23 cellular contexts compared by ENCODE assay signal in the genomic region with DNA sequence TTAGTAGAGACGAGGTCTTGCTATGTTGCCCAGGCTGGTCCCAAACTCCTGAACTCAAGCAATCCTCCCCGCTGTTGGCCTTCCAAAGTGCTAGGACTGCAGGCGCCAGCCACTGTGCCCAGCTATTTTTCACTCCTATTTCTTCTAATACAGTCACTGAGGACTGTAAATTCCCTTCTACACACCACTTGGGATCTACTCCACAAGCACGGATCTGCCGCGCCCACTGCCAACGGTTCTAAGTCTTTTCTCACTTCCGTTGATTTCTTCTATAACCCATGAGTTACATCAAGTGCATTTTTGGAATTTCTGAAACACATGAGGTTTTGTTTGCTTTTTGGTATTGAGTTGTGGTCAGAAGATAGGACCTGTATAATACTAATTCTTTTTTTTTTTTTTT.
"Had no signal": no experiment of that assay in that cellular context is flagged by ENCODE, and none has a peak within 500 bp of the region (broad histone marks: within the 10 kb centered on the region; RNA-seq: fewer than 3 reads in every experiment).

No MANE protein-coding gene starts in this region.

- H3K9me3 ChIP-seq: testis, tibial artery had no signal

- H3K4me3 ChIP-seq: coronary artery, esophagus muscularis mucosa, neural progenitor cell, testis, tibial artery, uterus had no signal

- H3K36me3 ChIP-seq: esophagus muscularis mucosa, neural progenitor cell, tibial artery, uterus had no signal

- ATAC-seq: naive thymus-derived CD4-positive, alpha-beta T cell; sciatic nerve; stimulated activated effector memory CD8-positive, alpha-beta T cell treated with anti-CD3 and anti-CD28 coated beads, Interleukin-12 subunit alpha, Interleukin-12 subunit beta, amount 100 ng/mL, for 72 hours had no signal

- H3K27ac ChIP-seq: coronary artery, esophagus muscularis mucosa, neural progenitor cell, parathyroid adenoma, testis, tibial artery, uterus had no signal

- H3K4me1 ChIP-seq: esophagus muscularis mucosa, neural progenitor cell, parathyroid adenoma, testis, tibial artery, uterus had no signal

- H3K27me3 ChIP-seq: neural progenitor cell, testis, uterus had no signal

- DNase-seq: dermis blood vessel endothelial cell; effector memory CD4-positive, alpha-beta T cell; foreskin melanocyte; glutamatergic neuron; hypothalamus; immature natural killer cell; mammary epithelial cell; mesendoderm; midbrain; naive thymus-derived CD4-positive, alpha-beta T cell; stimulated activated CD4-positive, alpha-beta T cell treated with anti-CD3 and anti-CD28 coated beads, Interleukin-2, amount 100 ng/mL, for 24 hours; stimulated activated CD4-positive, alpha-beta T cell treated with anti-CD3 and anti-CD28 coated beads, Interleukin-4, amount 100 ng/mL, for 24 hours; stimulated activated naive CD4-positive, alpha-beta T cell treated with Interleukin-2 at 50 U/mL for 16 hours; substantia nigra; testis; tibial artery; uterus had no signal
